35 cellular contexts compared by ENCODE assay signal in genomic region chr20:43694763-43695162, GRCh38. TPM values are rescaled to one million over a fixed set of nuclear protein-coding genes. Genes with fewer than 3 reads are reported as not detected.
"Had no signal": no experiment of that assay in that cellular context is flagged by ENCODE, and none has a peak within 500 bp of the region (broad histone marks: within the 10 kb centered on the region; RNA-seq: fewer than 3 reads in every experiment).

No MANE protein-coding gene starts in this region.

- H3K4me1 ChIP-seq: pancreas, prostate gland, right atrium auricular region, suprapubic skin, tibial artery, transverse colon, upper lobe of right lung, uterus had no signal

- H3K9me3 ChIP-seq: neutrophil, pancreas, prostate gland, right atrium auricular region, spleen, suprapubic skin, testis, tibial artery, transverse colon, upper lobe of right lung, uterus had no signal

- H3K27me3 ChIP-seq: neutrophil, pancreas, right atrium auricular region, spleen, suprapubic skin, testis, tibial artery, transverse colon, upper lobe of right lung, uterus had no signal

- H3K4me3 ChIP-seq: pancreas, prostate gland, right atrium auricular region, skin epidermis, smooth muscle cell, spleen, suprapubic skin, testis, tibial artery, transverse colon, upper lobe of right lung, uterus had no signal

- ATAC-seq: naive thymus-derived CD8-positive, alpha-beta T cell; natural killer cell treated with Interleukin-12 subunit alpha and Interleukin-12 subunit beta and Interleukin-15 and Interleukin-18, amount 100 ng/mL, for 72 hours; pancreas; sciatic nerve; stimulated activated memory B cell treated with anti-CD40 and anti-IgM and Interleukin-4, amounts not matched to agents 10 μg/mL and 1 μg/mL and 100 μg/mL, for 72 hours; stimulated activated naive CD8-positive, alpha-beta T cell treated with anti-CD3 and anti-CD28 coated beads, Interleukin-15, amount 100 ng/mL, for 72 hours; stimulated activated naive CD8-positive, alpha-beta T cell treated with anti-CD3 and anti-CD28 coated beads, Interleukin-15, Interleukin-2, amounts not matched to agents 100 U/mL and 50 U/mL, for 24 hours; upper lobe of right lung had no signal

- H3K36me3 ChIP-seq: prostate gland, right atrium auricular region, suprapubic skin, tibial artery, transverse colon, upper lobe of right lung, uterus had no signal

- H3K27ac ChIP-seq: neutrophil, pancreas, prostate gland, right atrium auricular region, skin epidermis, spleen, suprapubic skin, tibial artery, transverse colon, upper lobe of right lung, uterus had no signal

- DNase-seq: naive thymus-derived CD8-positive, alpha-beta T cell; nephron progenitor cell; nucleus accumbens; pancreas; retina; spleen; stimulated activated CD4-positive, alpha-beta T cell treated with anti-CD3 and anti-CD28 coated beads, Interleukin-12 subunit alpha, Interleukin-12 subunit beta, amount 100 ng/mL, for 4 hours; stimulated activated CD4-positive, alpha-beta T cell treated with anti-CD3 and anti-CD28 coated beads, Interleukin-1b, Interleukin-23, amount 100 ng/mL, for 48 hours; stimulated activated CD4-positive, alpha-beta T cell treated with anti-CD3 and anti-CD28 coated beads, Interleukin-4, amount 100 ng/mL, for 1 hour; stimulated activated CD4-positive, alpha-beta T cell treated with anti-CD3 and anti-CD28 coated beads, Interleukin-4, amount 100 ng/mL, for 4 hours; stimulated activated CD8-positive, alpha-beta memory T cell treated with anti-CD3 and anti-CD28 coated beads, Interleukin-4, amount 100 ng/mL, for 48 hours; stimulated activated naive CD4-positive, alpha-beta T cell; stimulated activated naive CD8-positive, alpha-beta T cell treated with anti-CD3 and anti-CD28 coated beads, Interleukin-15, amount 100 ng/mL, for 72 hours; stimulated activated naive CD8-positive, alpha-beta T cell treated with anti-CD3 and anti-CD28 coated beads, Interleukin-15, Interleukin-2, amounts not matched to agents 100 U/mL and 50 U/mL, for 24 hours; substantia nigra; testis; tibial artery; transverse colon; upper lobe of right lung; uterus had no signal

RNA-seq across cellular contexts. Expression of gene MYBL2, which starts 27.8 kb away (rescaled TPM):
- total RNA-seq: right atrium auricular region had no signal

RNA-seq across cellular contexts. Expression of gene GTSF1L, which starts 32.0 kb away (rescaled TPM):
- total RNA-seq: natural killer cell treated with Interleukin-12 subunit alpha and Interleukin-12 subunit beta and Interleukin-15 and Interleukin-18, amount 100 ng/mL, for 72 hours; neural crest cell; omental fat pad; osteocyte; pancreas; posterior vena cava; pulmonary artery endothelial cell; right atrium auricular region; sciatic nerve; smooth muscle cell; suprapubic skin; transverse colon; upper lobe of right lung; urinary bladder; uterus had no signal
- polyA plus RNA-seq: pancreas, smooth muscle cell, urinary bladder had no signal
